Comparison of ENCODE assay signal across 12 cellular contexts in genomic region chr13:24267801-24268200, GRCh38. TPM values are rescaled to one million over a fixed set of nuclear protein-coding genes. Genes with fewer than 3 reads are reported as not detected.
DNase-seq lines count a peak whose midpoint lies in the region; ATAC-seq and TF ChIP-seq lines count a peak whose summit lies in the region.
"Had no signal": no experiment of that assay in that cellular context is flagged by ENCODE, and none has a peak within 500 bp of the region (broad histone marks: within the 10 kb centered on the region; RNA-seq: fewer than 3 reads in every experiment).

No MANE protein-coding gene starts in this region.

- no peak for ATAC-seq in effector memory CD8-positive, alpha-beta T cell (replicated peaks)
- ATAC-seq in psoas muscle, result no peak

- TF ChIP-seq CTCF in CD14-positive monocyte (IDR thresholded peaks at IDR 0.05) (no peak), psoas muscle (IDR thresholded peaks at IDR 0.05) (no peak), GM20000 (IDR thresholded peaks at IDR 0.05; ENCODE audit: extremely low read depth, missing control alignments) (no peak)

- H3K36me3 Mint-ChIP-seq in CD14-positive monocyte, result peaks cover 4 to 6% of the 10 kb centered on the region in 2 donors
- peaks cover 55% of the 10 kb centered on the region for H3K36me3 Mint-ChIP-seq in effector memory CD8-positive, alpha-beta T cell (ENCODE audit: insufficient read depth)

- H3K27me3 Mint-ChIP-seq in CD14-positive monocyte (ENCODE audit: low read depth in 3 of 3), result peaks cover 0 to 6% (median 3%) of the 10 kb centered on the region in 3 donors
- no peaks in the 10 kb centered on the region for H3K27me3 Mint-ChIP-seq in effector memory CD8-positive, alpha-beta T cell

- no peaks in the 10 kb centered on the region for H3K4me1 ChIP-seq in psoas muscle

- intact Hi-C loops in CD14-positive monocyte (cut with micrococcal nuclease), result no loop called here
- intact Hi-C loops in psoas muscle (cut with DNase I), result no loop called here
- intact Hi-C loops in posterior vena cava (cut with DNase I), result loop anchor here in 1 of 2 donors (5.0 kb wide), 1 partner anchor 1816 kb away; no protein-coding TSS in a partner anchor

- H3K9me3 ChIP-seq in KOPT-K1 (ENCODE audit: insufficient read depth, low read length, poor library complexity, severe bottlenecking) (no peaks in the 10 kb centered on the region), psoas muscle (no peaks in the 10 kb centered on the region)

- 84 to 91% (median 88%) methylated on average over 2 of the region's 2 CpGs for WGBS in psoas muscle, 3 donors

- peaks cover 0 to 3% (median 3%) of the 10 kb centered on the region in 3 donors for H3K27me3 ChIP-seq in psoas muscle (ENCODE audit: insufficient read depth in 3 of 3, low read length in 2 of 3)

- H3K27ac Mint-ChIP-seq in CD14-positive monocyte, result peak overlapping the region; percentile 41 to 95 (median 88)
- H3K27ac Mint-ChIP-seq in effector memory CD8-positive, alpha-beta T cell, result peak overlapping the region; percentile 93 to 99

- H3K9me3 Mint-ChIP-seq in CD14-positive monocyte, result no peaks in the 10 kb centered on the region
- peaks cover 0 to 1% of the 10 kb centered on the region in 2 donors for H3K9me3 Mint-ChIP-seq in effector memory CD8-positive, alpha-beta T cell

- peak overlapping the region; percentile 35 for H3K4me3 ChIP-seq in psoas muscle

- H3K4me3 Mint-ChIP-seq in CD14-positive monocyte, result peak overlapping the region; percentile 48 to 87
- peak overlapping the region; percentile 76 to 83 for H3K4me3 Mint-ChIP-seq in effector memory CD8-positive, alpha-beta T cell

- H3K36me3 ChIP-seq in KOPT-K1 (ENCODE audit: insufficient read depth, low read length) (peaks cover 2% of the 10 kb centered on the region; the same call in 1 of the 2 replicates), psoas muscle (ENCODE audit: insufficient read depth in 1 of 2, low read depth in 1 of 2) (no peaks in the 10 kb centered on the region)

- no peak for DNase-seq in CD14-positive monocyte (ENCODE audit: low spot score)
- DNase-seq in effector memory CD8-positive, alpha-beta T cell, result no peak
- DNase-seq in psoas muscle, result no peak
- DNase-seq in activated gamma-delta T cell (lab: John Stamatoyannopoulos, UW), result no peak
- no peak for DNase-seq in posterior vena cava (ENCODE audit: low spot score)
- DNase-seq in GM20000 (ENCODE audit: low spot score), result no peak
- DNase-seq in Kasumi-1 (lab: John Stamatoyannopoulos, UW), result no peak
- DNase-seq: DMS153, KG1, mesendoderm, NCI-H2171 treated with DMSO at 0.1 percent for 48 hours had no signal

- peaks cover 40% of the 10 kb centered on the region for H3K4me1 Mint-ChIP-seq in CD14-positive monocyte
- H3K4me1 Mint-ChIP-seq in effector memory CD8-positive, alpha-beta T cell (ENCODE audit: low read depth in 2 of 2), result peaks cover 76 to 91% of the 10 kb centered on the region in 2 donors

- peak overlapping the region; percentile 86 for H3K27ac ChIP-seq in KOPT-K1 (ENCODE audit: low read depth, low read length, poor library complexity, severe bottlenecking)
- H3K27ac ChIP-seq in psoas muscle, result peak overlapping the region; percentile 9

RNA-seq across cellular contexts. Expression of gene C1QTNF9, which starts 41.6 kb away (rescaled TPM):
- polyA plus RNA-seq in CD14-positive monocyte (not detected), psoas muscle (1 to 10 TPM; 1.8 to 4.6 (median 3.9) TPM)
- total RNA-seq in psoas muscle (1 to 10 TPM in 2 of 4 donors, under 1 TPM in 2; 0.25 to 3.2 (median 1.7) TPM), posterior vena cava (under 1 TPM; 0.42 to 0.95 TPM)
